In the genomic region with DNA sequence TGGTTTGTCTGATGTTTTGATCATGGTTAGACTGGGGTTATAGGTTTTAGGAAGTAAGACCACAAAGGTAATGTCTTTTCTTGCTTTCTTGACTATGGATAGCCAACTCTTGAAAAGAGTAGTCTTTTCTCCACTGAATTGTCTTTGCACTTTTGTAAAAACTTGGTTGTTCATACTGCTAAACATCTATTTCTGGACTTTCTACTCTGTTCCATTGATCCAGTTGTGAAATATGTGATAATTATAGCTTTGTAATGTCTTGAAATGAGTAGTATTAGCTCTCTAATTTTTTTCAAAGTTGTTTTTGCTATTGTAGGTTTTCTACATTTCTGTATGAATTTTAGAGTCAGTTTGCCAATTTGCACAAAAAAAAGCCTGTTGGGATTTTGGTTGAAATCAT, we compare ENCODE assay signal across 39 cellular contexts. TPM values are rescaled to one million over a fixed set of nuclear protein-coding genes. Genes with fewer than 3 reads are reported as not detected.
"Had no signal": no experiment of that assay in that cellular context is flagged by ENCODE, and none has a peak within 500 bp of the region (broad histone marks: within the 10 kb centered on the region; RNA-seq: fewer than 3 reads in every experiment).

No MANE protein-coding gene starts in this region.

- H3K4me3 ChIP-seq: MG63 had no signal

- H3K9ac ChIP-seq: KMS-11 had no signal

- H3K27ac ChIP-seq: KMS-11 had no signal

- H3K4me2 ChIP-seq: KMS-11 had no signal

- H3K36me3 ChIP-seq: MG63 had no signal

- H3K9me3 ChIP-seq: MG63 had no signal

- DNase-seq: Karpas-422, Kasumi-1, KG1, MG63, MM.1S, MV-4-11, NCI-H1048, NCI-H1092, NCI-H1092 treated with DMSO at 0.1 percent for 48 hours, NCI-H1105, NCI-H1105 treated with DMSO at 0.1 percent for 48 hours, NCI-H1417, NCI-H1417 treated with DMSO at 0.1 percent for 48 hours, NCI-H1436, NCI-H1436 treated with DMSO at 0.1 percent for 48 hours, NCI-H146, NCI-H1694, NCI-H1694 treated with DMSO at 0.1 percent for 48 hours, NCI-H187, NCI-H187 treated with DMSO at 0.1 percent for 48 hours, NCI-H1930, NCI-H2029, NCI-H2029 treated with DMSO at 0.1 percent for 48 hours, NCI-H2081, NCI-H2081 treated with DMSO at 0.1 percent for 48 hours, NCI-H2107, NCI-H2171, NCI-H2171 treated with DMSO at 0.1 percent for 48 hours, NCI-H2227 treated with DMSO at 0.1 percent for 48 hours, NCI-H226, NCI-H345, NCI-H446, NCI-H446 treated with DMSO at 0.1 percent for 48 hours, NCI-H510A had no signal

RNA-seq across cellular contexts. Expression of a gene that starts 13.1 kb away (rescaled TPM):
- total RNA-seq: LHCN-M2, MCF 10A, NCI-H460 had no signal

RNA-seq across cellular contexts. Expression of a gene that starts 22.4 kb away (rescaled TPM):
- total RNA-seq: LHCN-M2, M059J, MCF 10A, NCI-H460 had no signal

RNA-seq across cellular contexts. Expression of a gene that starts 23.1 kb away (rescaled TPM):
- total RNA-seq: LHCN-M2, M059J, MCF 10A, NCI-H460 had no signal

RNA-seq across cellular contexts. Expression of a gene that starts 34.1 kb away (rescaled TPM):
- total RNA-seq: LHCN-M2, NCI-H460 had no signal

RNA-seq across cellular contexts. Expression of a gene that starts 41.2 kb away (rescaled TPM):
- total RNA-seq: LHCN-M2, M059J, MCF 10A, NCI-H460 had no signal
